ENCODE assay signal across 8 cellular contexts in the genomic region with DNA sequence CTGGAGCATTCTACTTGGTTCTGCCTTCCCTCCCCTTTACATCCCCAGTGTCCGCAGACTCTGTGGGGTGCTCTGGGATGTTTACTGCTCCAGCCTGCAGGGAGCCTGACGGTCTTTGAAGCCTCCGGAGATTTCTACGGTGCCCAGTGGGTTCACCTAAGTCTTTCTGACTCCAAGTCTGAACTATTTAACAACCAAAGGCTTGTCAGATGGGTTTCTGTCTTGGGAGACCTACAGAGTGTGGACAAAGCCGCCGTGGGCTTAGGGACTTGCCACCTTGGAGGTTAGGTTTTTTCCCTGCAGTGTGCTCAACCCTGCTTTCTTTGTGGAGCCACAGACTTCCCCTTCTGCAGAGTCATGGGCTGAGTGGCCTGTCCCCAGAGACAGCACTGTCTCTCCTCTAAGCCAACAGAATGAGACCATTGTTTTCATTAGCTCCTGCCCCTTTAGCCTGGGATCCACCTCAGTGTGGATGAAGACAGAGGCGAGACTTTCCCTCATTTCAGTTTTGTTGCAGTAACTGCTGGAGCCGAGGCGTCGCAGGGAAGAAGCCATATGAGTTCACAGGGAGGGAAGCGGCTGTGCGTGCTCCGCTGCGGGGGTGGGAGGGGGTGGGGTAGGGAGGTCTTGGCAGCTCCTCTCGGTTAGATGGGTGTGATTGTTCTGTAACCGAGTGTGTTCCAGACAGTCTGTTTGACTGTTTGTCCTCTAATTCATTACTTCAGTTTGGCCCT.
A peak's percentile ranks its signal among the peaks of the same experiment; 100 is the strongest.
DNase-seq lines count a peak whose midpoint lies in the region; ATAC-seq and TF ChIP-seq lines count a peak whose summit lies in the region.

No MANE protein-coding gene starts in this region.

- peaks cover 30% of the 10 kb centered on the region; the same call in 1 of the 2 replicates for H3K36me3 ChIP-seq in DND-41 (ENCODE audit: insufficient read depth, low read length)
- H3K36me3 ChIP-seq in ascending aorta, result no peaks in the 10 kb centered on the region

- intact Hi-C loops in ascending aorta (cut with DNase I), result no loop called here

- no peaks in the 10 kb centered on the region for H3K4me1 ChIP-seq in DND-41 (ENCODE audit: insufficient read depth, low read length)
- no peaks in the 10 kb centered on the region for H3K4me1 ChIP-seq in ascending aorta

- TF ChIP-seq CTCF in DND-41 (IDR thresholded peaks at IDR 0.05; ENCODE audit: borderline replicate concordance, extremely low read depth, low read length, poor library complexity, severe bottlenecking) (no peak), ascending aorta (IDR thresholded peaks at IDR 0.05) (no peak)

- no peaks in the 10 kb centered on the region for H3K9me3 ChIP-seq in DND-41 (ENCODE audit: insufficient read depth, low read length, severe bottlenecking)
- H3K9me3 ChIP-seq in ascending aorta, result no peaks in the 10 kb centered on the region

- H4K20me1 ChIP-seq in DND-41 (ENCODE audit: insufficient read depth, low read length), result no peaks in the 10 kb centered on the region

- H3K27ac ChIP-seq in DND-41 (ENCODE audit: low read length) (0 out of 2 replicates have a peak overlapping the region, but pooled peaks have one; percentile 26), ascending aorta (no peak overlapping the region)

- H3K9ac ChIP-seq in DND-41 (ENCODE audit: low read depth, low read length), result no peak overlapping the region

- ATAC-seq in DND-41 (ENCODE audit: insufficient read depth, low read depth), result 0 out of 3 replicates have a peak, but pooled peaks have one; percentile 21
- peak; percentile 41 for ATAC-seq in GM21381 (IDR thresholded peaks at IDR 0.05; ENCODE audit: unreplicated experiment)
- ATAC-seq in HG03521 (IDR thresholded peaks at IDR 0.05; ENCODE audit: unreplicated experiment), result peak; percentile 37

- H3K79me2 ChIP-seq in DND-41 (ENCODE audit: insufficient read depth, low read length), result no peaks in the 10 kb centered on the region

- no peak overlapping the region for H2AFZ ChIP-seq in DND-41 (ENCODE audit: low read depth, low read length)

- H3K27me3 ChIP-seq in DND-41 (ENCODE audit: insufficient read depth, low read length, poor library complexity), result no peaks in the 10 kb centered on the region
- H3K27me3 ChIP-seq in ascending aorta, result no peaks in the 10 kb centered on the region

- H3K4me3 ChIP-seq in DND-41 (ENCODE audit: low read depth in 1 of 2, low read length in 2 of 2) (no peak overlapping the region), ascending aorta (no peak overlapping the region)

- DNase-seq in DND-41, result no peak
- DNase-seq in foreskin melanocyte, result peak; percentile 36
- DNase-seq in superior temporal gyrus (ENCODE audit: extremely low spot score), result peak; percentile 68
- DNase-seq in SW 1271 (lab: John Stamatoyannopoulos, UW), result no peak
- DNase-seq in ascending aorta (ENCODE audit: low spot score in 2 of 2), result no peak
- no peak for DNase-seq in NCI-H1694 treated with DMSO at 0.1 percent for 48 hours (lab: John Stamatoyannopoulos, UW)

- H3K4me2 ChIP-seq in DND-41 (ENCODE audit: insufficient read depth, low read length), result no peak overlapping the region

Comparison
In these comparisons a context has a peak if more than half of its experiments do, and no peak if none do; other contexts are left out.
1. DNase-seq: peak in foreskin melanocyte (single experiment) and superior temporal gyrus (single experiment); none in DND-41 (single experiment), SW 1271 (0 of 2), ascending aorta (0 of 2) and NCI-H1694 treated with DMSO at 0.1 percent for 48 hours (single experiment).
2. Peak in every context shown above with its lines, with median percentiles within 50 percentile points of each other: ATAC-seq.